In the genomic region with DNA sequence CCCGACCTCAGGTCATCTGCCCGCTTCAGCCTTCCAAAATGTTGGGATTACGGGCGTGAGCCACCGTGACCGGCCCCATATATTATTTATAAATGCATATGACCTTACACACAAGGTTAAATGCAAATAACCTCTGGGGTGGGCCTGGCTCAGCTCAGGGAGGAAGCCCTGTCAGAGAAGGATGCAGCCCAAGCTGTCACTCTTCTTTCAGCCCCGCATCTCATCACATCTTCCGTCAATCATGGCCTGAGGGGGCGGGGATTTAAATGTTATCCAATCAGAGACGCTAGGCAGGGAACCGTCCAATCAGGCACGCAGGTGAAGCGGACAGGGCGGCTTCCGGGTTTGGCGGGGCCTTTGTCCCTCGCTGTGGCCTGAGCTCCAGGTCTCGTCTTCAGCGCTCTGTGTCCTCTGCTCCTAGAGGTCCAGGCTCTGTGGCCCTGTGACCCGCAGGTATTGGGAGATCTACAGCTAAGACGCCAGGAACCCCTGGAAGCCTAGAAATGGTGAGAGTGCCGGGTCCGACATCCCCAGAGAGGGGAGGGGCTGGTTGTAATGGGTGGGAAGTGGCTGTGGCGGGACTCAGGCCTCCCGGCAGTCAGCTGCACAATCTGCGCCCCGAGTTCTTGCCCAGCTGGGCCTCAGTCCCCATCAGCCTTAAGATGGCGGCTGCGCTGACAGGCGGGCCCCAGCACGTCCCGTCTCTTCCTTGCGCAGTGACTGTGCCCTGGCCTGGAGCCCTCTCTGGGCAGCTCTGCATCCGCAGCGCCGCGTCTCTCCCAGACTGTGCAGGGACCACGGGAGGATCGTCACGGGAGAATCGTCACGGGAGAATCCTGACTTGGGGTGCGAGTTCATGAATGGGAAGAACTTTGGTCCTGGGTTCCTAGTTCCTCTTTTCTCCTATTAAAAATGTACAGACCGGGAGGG, we compare ENCODE assay signal across 8 cellular contexts. TPM values are rescaled to one million over a fixed set of nuclear protein-coding genes. Genes with fewer than 3 reads are reported as not detected.
DNase-seq lines count a peak whose midpoint lies in the region; ATAC-seq and TF ChIP-seq lines count a peak whose summit lies in the region.

A gene (plus strand): TSS at position 360 of the 930 bp plus-strand sequence. CDS start 144 bp downstream, at position 504.

- H3K27me3 Mint-ChIP-seq in CD14-positive monocyte (ENCODE audit: low read depth in 3 of 3): peaks cover 0 to 3% (median 0%) of the 10 kb centered on the region in 3 donors
- no peaks in the 10 kb centered on the region for H3K27me3 Mint-ChIP-seq in activated CD4-positive, alpha-beta memory T cell treated with anti-CD3 and anti-CD28 coated beads for 36 hours

- H3K36me3 ChIP-seq in duodenal mucosa (ENCODE audit: control insufficient read depth in 1 of 2, insufficient read depth in 2 of 2, low read length in 2 of 2): peaks cover 0 to 7% of the 10 kb centered on the region in 2 donors

- intact Hi-C loops in CD14-positive monocyte (cut with micrococcal nuclease) (loop anchor here in 1 of 2 donors (2.0 to 10.0 kb wide), 3 partner anchors 62 to 834 kb away; a partner anchor contains a TSS), lower leg skin (cut with DNase I; ENCODE audit: low total_unique reads) (no loop called here)
- intact Hi-C loops in activated CD4-positive, alpha-beta memory T cell treated with anti-CD3 and anti-CD28 coated beads for 36 hours (cut with micrococcal nuclease): loop anchor here (1.0 to 10.0 kb wide), 10 partner anchors 8 to 817 kb away; a partner anchor contains a TSS

- no peaks in the 10 kb centered on the region for H3K9me3 ChIP-seq in duodenal mucosa (ENCODE audit: control insufficient read depth in 1 of 2, low read length in 2 of 2)

- TF ChIP-seq POLR2A in lower leg skin (IDR thresholded peaks at IDR 0.05): no peak

- peak within 1 kb of the TSS; percentile 99 to 100 (median 100) for H3K27ac Mint-ChIP-seq in CD14-positive monocyte
- H3K27ac Mint-ChIP-seq in activated CD4-positive, alpha-beta memory T cell treated with anti-CD3 and anti-CD28 coated beads for 36 hours: peak within 1 kb of the TSS; percentile 99

- H3K4me3 Mint-ChIP-seq in CD14-positive monocyte: peak within 1 kb of the TSS; percentile 100
- peak within 1 kb of the TSS; percentile 100 for H3K4me3 Mint-ChIP-seq in activated CD4-positive, alpha-beta memory T cell treated with anti-CD3 and anti-CD28 coated beads for 36 hours

- H3K4me3 ChIP-seq in duodenal mucosa (ENCODE audit: low read depth in 1 of 2, low read length in 2 of 2): peak within 1 kb of the TSS; percentile 87 to 96
- peak within 1 kb of the TSS; percentile 78 for H3K4me3 ChIP-seq in lower leg skin (ENCODE audit: low read depth, poor library complexity, severe bottlenecking)

- peak; percentile 98 for ATAC-seq in GM19397 (IDR thresholded peaks at IDR 0.05; ENCODE audit: unreplicated experiment)
- peak; percentile 73 for ATAC-seq in HG03575 (IDR thresholded peaks at IDR 0.05; ENCODE audit: extremely low read depth, insufficient number of reproducible peaks, low FRiP score, unreplicated experiment)

- TF ChIP-seq CTCF in CD14-positive monocyte (IDR thresholded peaks at IDR 0.05) (no peak), lower leg skin (IDR thresholded peaks at IDR 0.05) (no peak)

- H3K9me3 Mint-ChIP-seq in CD14-positive monocyte: peaks cover 0 to 16% (median 12%) of the 10 kb centered on the region in 7 donors
- H3K9me3 Mint-ChIP-seq in activated CD4-positive, alpha-beta memory T cell treated with anti-CD3 and anti-CD28 coated beads for 36 hours: no peaks in the 10 kb centered on the region

- peaks cover 33 to 36% of the 10 kb centered on the region in 2 donors for H3K36me3 Mint-ChIP-seq in CD14-positive monocyte
- peaks cover 34% of the 10 kb centered on the region for H3K36me3 Mint-ChIP-seq in activated CD4-positive, alpha-beta memory T cell treated with anti-CD3 and anti-CD28 coated beads for 36 hours

- peak within 1 kb of the TSS; percentile 82 to 87 for H3K9ac ChIP-seq in duodenal mucosa (ENCODE audit: low read depth in 1 of 2, low read length in 2 of 2)

- H3K27ac ChIP-seq in duodenal mucosa (ENCODE audit: low read depth, low read length): peak within 1 kb of the TSS; percentile 71

- peak; percentile 95 for DNase-seq in CD14-positive monocyte (ENCODE audit: low spot score)
- DNase-seq in NCI-H82 treated with DMSO at 0.1 percent for 48 hours (lab: John Stamatoyannopoulos, UW; ENCODE audit: unreplicated experiment): peak; percentile 95
- DNase-seq in activated CD4-positive, alpha-beta memory T cell treated with anti-CD3 and anti-CD28 coated beads for 36 hours: peak; percentile 97
- peak; percentile 97 to 99 for DNase-seq in lower leg skin (ENCODE audit: low spot score in 2 of 2)
- peak; percentile 86 to 94 for DNase-seq in stimulated activated CD4-positive, alpha-beta T cell treated with anti-CD3 and anti-CD28 coated beads, Interleukin-4, amount 100 ng/mL, for 48 hours (ENCODE audit: low read depth in 2 of 2)

- no peaks in the 10 kb centered on the region for H3K27me3 ChIP-seq in duodenal mucosa (ENCODE audit: control insufficient read depth in 1 of 2, insufficient read depth in 2 of 2, low read length in 2 of 2)

- peaks cover 22% of the 10 kb centered on the region for H3K4me1 Mint-ChIP-seq in CD14-positive monocyte
- H3K4me1 Mint-ChIP-seq in activated CD4-positive, alpha-beta memory T cell treated with anti-CD3 and anti-CD28 coated beads for 36 hours (ENCODE audit: low read depth): peaks cover 41% of the 10 kb centered on the region

- CTCF ChIA-PET in activated CD4-positive, alpha-beta memory T cell treated with anti-CD3 and anti-CD28 coated beads for 36 hours (lab: Charles Lee): interaction anchor here (1.0 to 1.3 kb wide), 3 partner anchors 9 to 97 kb away, joined by 3 to 4 read pairs (median 4); a partner anchor contains a TSS

- 4% methylated on average over 42 to 44 of the region's 44 CpGs for WGBS in lower leg skin, 2 donors

- H3K4me1 ChIP-seq in duodenal mucosa (ENCODE audit: control insufficient read depth in 1 of 2, insufficient read depth in 2 of 2, low read length in 2 of 2): no peaks in the 10 kb centered on the region

- POLR2A ChIA-PET in activated CD4-positive, alpha-beta memory T cell treated with anti-CD3 and anti-CD28 coated beads for 36 hours (lab: Charles Lee): interaction anchor here (0.9 to 3.1 kb wide), 9 partner anchors 21 to 359 kb away, joined by 3 to 15 read pairs (median 6); a partner anchor contains a TSS

RNA-seq across cellular contexts. Expression of the gene that starts here (rescaled TPM):
- 10 to 100 TPM in 1 of 2 donors, 1 to 10 TPM in 1; 5.7 to 11.6 TPM for polyA plus RNA-seq in CD14-positive monocyte
- 10 to 100 TPM; 18.9 to 20.9 TPM for total RNA-seq in activated CD4-positive, alpha-beta memory T cell treated with anti-CD3 and anti-CD28 coated beads for 36 hours
- 10 to 100 TPM; 15.4 to 47.4 (median 24.7) TPM for total RNA-seq in lower leg skin

Comparison
In these comparisons a context has a peak if more than half of its experiments do, and no peak if none do; other contexts are left out.
1. Peak in every context shown above with its lines: DNase-seq, ATAC-seq, H3K4me3 ChIP-seq and H3K27ac ChIP-seq.